ENCODE assay signal across 34 cellular contexts in genomic region chr10:1452777-1453176, GRCh38.
"Had no signal": no experiment of that assay in that cellular context is flagged by ENCODE, and none has a peak within 500 bp of the region (broad histone marks: within the 10 kb centered on the region; RNA-seq: fewer than 3 reads in every experiment).

No MANE protein-coding gene starts in this region.

- H3K27ac ChIP-seq: adrenal gland, body of pancreas, brain microvascular endothelial cell, breast epithelium had no signal

- H3K4me1 ChIP-seq: adrenal gland, breast epithelium had no signal

- H3K27ac Mint-ChIP-seq: activated B cell treated with CpG ODN at 0.5 μM for 24 hours; activated CD4-positive, alpha-beta memory T cell treated with anti-CD3 and anti-CD28 coated beads for 36 hours; activated CD4-positive, alpha-beta T cell treated with anti-CD3 and anti-CD28 coated beads, Interleukin-2, amount 10 ng/mL, durations not matched to agents 24 days and 14 days; activated CD8-positive, alpha-beta T cell treated with anti-CD3 and anti-CD28 coated beads for 36 hours; activated naive CD4-positive, alpha-beta T cell treated with anti-CD3 and anti-CD28 coated beads for 36 hours; activated naive CD4-positive, alpha-beta T cell treated with anti-CD3 and anti-CD28 coated beads, Interleukin-2, amount 50 U/mL, for 72 hours; activated naive CD8-positive, alpha-beta T cell treated with anti-CD3 and anti-CD28 coated beads for 36 hours; activated T-cell treated with anti-CD3 and anti-CD28 coated beads, Interleukin-2, amount 50 U/mL, for 72 hours; activated T-helper 1 cell treated with anti-CD3 and anti-CD28 coated beads, Interleukin-12 subunit alpha, Interleukin-12 subunit beta, Interleukin-2, Interleukin-4 antibody, amounts not matched to agents 30 ng/mL and 10 ng/mL and 1 ng/mL, durations not matched to agents 14 hours and 24 hours and 36 hours; activated T-helper 17 cell treated with anti-CD3 and anti-CD28 coated beads, Interleukin-2, amount 50 U/mL, for 72 hours; T-helper 1 cell treated with Interleukin-12 subunit alpha and Interleukin-12 subunit beta and Interleukin-4 antibody, amounts not matched to agents 30 μg/mL and 1 μg/mL, for 36 hours; T-helper 2 cell treated with Interferon-gamma antibody and Interleukin-4, amounts not matched to agents 5 μg/mL and 100 μg/mL, for 36 hours had no signal

- H3K9me3 ChIP-seq: adrenal gland, body of pancreas, breast epithelium had no signal

- H3K9me3 Mint-ChIP-seq: activated B cell treated with CpG ODN at 0.5 μM for 24 hours had no signal

- DNase-seq: activated B cell treated with CpG ODN at 0.5 μM for 24 hours; activated CD4-positive, alpha-beta memory T cell treated with anti-CD3 and anti-CD28 coated beads for 36 hours; activated CD4-positive, alpha-beta T cell treated with anti-CD3 and anti-CD28 coated beads for 4 hours; activated CD4-positive, alpha-beta T cell treated with anti-CD3 and anti-CD28 coated beads, Interleukin-2, amount 10 ng/mL, durations not matched to agents 24 days and 14 days; activated CD4-positive, alpha-beta T cell treated with anti-CD3 and anti-CD28 coated beads, Interleukin-2, amount 50 U/mL, for 1 hour; activated CD4-positive, alpha-beta T cell treated with anti-CD3 and anti-CD28 coated beads, Interleukin-2, amount 50 U/mL, for 4 hours; activated CD4-positive, CD25-positive, alpha-beta regulatory T cell treated with anti-CD3 and anti-CD28 coated beads, Interleukin-2, amount 50 U/mL, for 72 hours; activated CD8-positive, alpha-beta memory T cell treated with anti-CD3 and anti-CD28 coated beads, Interleukin-2, amount 50 U/mL, for 4 hours; activated CD8-positive, alpha-beta T cell treated with anti-CD3 and anti-CD28 coated beads for 36 hours; activated effector memory CD4-positive, alpha-beta T cell treated with anti-CD3 and anti-CD28 coated beads, Interleukin-2, amount 50 U/mL, for 16 hours; activated gamma-delta T cell treated with Interleukin-2 at 50 U/mL for 16 hours; activated naive CD4-positive, alpha-beta T cell; activated naive CD4-positive, alpha-beta T cell treated with anti-CD3 and anti-CD28 coated beads for 36 hours; activated naive CD4-positive, alpha-beta T cell treated with anti-CD3 and anti-CD28 coated beads, Interleukin-2, amount 50 U/mL, for 16 hours; activated naive CD8-positive, alpha-beta T cell treated with anti-CD3 and anti-CD28 coated beads for 36 hours; activated T-cell treated with anti-CD3 and anti-CD28 coated beads for 4 hours; activated T-cell treated with anti-CD3 and anti-CD28 coated beads, Interleukin-2, amount 50 U/mL, for 1 hour; activated T-cell treated with anti-CD3 and anti-CD28 coated beads, Interleukin-2, amount 50 U/mL, for 4 hours; activated T-cell treated with anti-CD3 and anti-CD28 coated beads, Interleukin-2, amount 50 U/mL, for 72 hours; adrenal gland; amniotic stem cell; aorta; body of pancreas; brain microvascular endothelial cell; central memory CD4-positive, alpha-beta T cell; T-helper 1 cell; T-helper 2 cell; T-helper 9 cell had no signal

- H3K36me3 Mint-ChIP-seq: activated CD4-positive, alpha-beta memory T cell treated with anti-CD3 and anti-CD28 coated beads for 36 hours; activated naive CD8-positive, alpha-beta T cell treated with anti-CD3 and anti-CD28 coated beads for 36 hours had no signal

- H3K27me3 Mint-ChIP-seq: activated B cell treated with CpG ODN at 0.5 μM for 24 hours had no signal

- H3K4me3 ChIP-seq: adrenal gland, body of pancreas, breast epithelium had no signal

- H3K4me1 Mint-ChIP-seq: activated naive CD8-positive, alpha-beta T cell treated with anti-CD3 and anti-CD28 coated beads for 36 hours had no signal

- ATAC-seq: activated CD8-positive, alpha-beta T cell treated with anti-CD3 and anti-CD28 coated beads for 36 hours; activated naive CD4-positive, alpha-beta T cell treated with anti-CD3 and anti-CD28 coated beads, Interleukin-2, amount 50 U/mL, for 72 hours; activated T-cell treated with anti-CD3 and anti-CD28 coated beads, Interleukin-2, amount 50 U/mL, for 4 hours; activated T-cell treated with anti-CD3 and anti-CD28 coated beads, Interleukin-2, amount 50 U/mL, for 72 hours; activated T-helper 17 cell treated with anti-CD3 and anti-CD28 coated beads, Interleukin-2, amount 50 U/mL, for 72 hours; body of pancreas had no signal

- H3K4me3 Mint-ChIP-seq: activated B cell treated with CpG ODN at 0.5 μM for 24 hours; activated CD4-positive, alpha-beta memory T cell treated with anti-CD3 and anti-CD28 coated beads for 36 hours; activated CD4-positive, alpha-beta T cell treated with anti-CD3 and anti-CD28 coated beads, Interleukin-2, amount 10 ng/mL, durations not matched to agents 24 days and 14 days; activated CD8-positive, alpha-beta T cell treated with anti-CD3 and anti-CD28 coated beads for 36 hours; activated naive CD4-positive, alpha-beta T cell treated with anti-CD3 and anti-CD28 coated beads for 36 hours; activated naive CD8-positive, alpha-beta T cell treated with anti-CD3 and anti-CD28 coated beads for 36 hours; activated T-cell treated with anti-CD3 and anti-CD28 coated beads, Interleukin-2, amount 50 U/mL, for 4 hours; activated T-cell treated with anti-CD3 and anti-CD28 coated beads, Interleukin-2, amount 50 U/mL, for 72 hours; activated T-helper 1 cell treated with anti-CD3 and anti-CD28 coated beads, Interleukin-12 subunit alpha, Interleukin-12 subunit beta, Interleukin-2, Interleukin-4 antibody, amounts not matched to agents 30 ng/mL and 10 ng/mL and 1 ng/mL, durations not matched to agents 14 hours and 24 hours and 36 hours; activated T-helper 17 cell treated with anti-CD3 and anti-CD28 coated beads, Interleukin-2, amount 50 U/mL, for 72 hours; T-helper 1 cell treated with Interleukin-12 subunit alpha and Interleukin-12 subunit beta and Interleukin-4 antibody, amounts not matched to agents 30 μg/mL and 1 μg/mL, for 36 hours; T-helper 2 cell treated with Interferon-gamma antibody and Interleukin-4, amounts not matched to agents 5 μg/mL and 100 μg/mL, for 36 hours had no signal

- H3K36me3 ChIP-seq: adrenal gland, brain microvascular endothelial cell, breast epithelium had no signal

- H3K27me3 ChIP-seq: adrenal gland, body of pancreas, brain microvascular endothelial cell had no signal
